In genomic region chr2:185424958-185425629, GRCh38 we compare ENCODE assay signal across 7 cellular contexts.
A peak's percentile ranks its signal among the peaks of the same experiment; 100 is the strongest.
DNase-seq lines count a peak whose midpoint lies in the region; FAIRE-seq and TF ChIP-seq lines count a peak whose summit lies in the region.
"Not testable (repeated sequence)": the region's sequence is repeated elsewhere in the genome, so short reads cannot be mapped to it uniquely, and the experiment has no call there.

No MANE protein-coding gene starts in this region.

- peak overlapping the region; percentile 79 for H3K9ac ChIP-seq in HUES6 (ENCODE audit: low read length)
- H3K9ac ChIP-seq in astrocyte (ENCODE audit: low read length): not testable (repeated sequence)

- 20 to 30% methylated on average over 4 to 12 of the region's 33 CpGs for WGBS in mesodermal cell (ENCODE audit: insufficient coverage in 2 of 2), 2 experiments

- H3K27ac ChIP-seq in HUES6 (ENCODE audit: low read depth, low read length): peak overlapping the region; percentile 72
- not testable (repeated sequence) for H3K27ac ChIP-seq in astrocyte (ENCODE audit: low read depth, low read length)
- peak overlapping the region; percentile 51 for H3K27ac ChIP-seq in mesodermal cell (ENCODE audit: low read depth, low read length, severe bottlenecking)

- H3K4me3 ChIP-seq in HUES6 (ENCODE audit: low read depth, low read length): peak overlapping the region; percentile 66
- H3K4me3 ChIP-seq in astrocyte (ENCODE audit: insufficient read depth, low read depth, low read length): not testable (repeated sequence)
- peak overlapping the region; percentile 45 for H3K4me3 ChIP-seq in mesodermal cell (ENCODE audit: extremely low read depth, insufficient read depth, low read length, poor library complexity, severe bottlenecking)

- not testable (repeated sequence) for H3K4me2 ChIP-seq in astrocyte (ENCODE audit: low read length)

- H2AFZ ChIP-seq in astrocyte (ENCODE audit: low read depth, low read length): not testable (repeated sequence)

- not testable (repeated sequence) for H3K9me3 Mint-ChIP-seq in astrocyte (ENCODE audit: unreplicated experiment); glutamatergic neuron (ENCODE audit: unreplicated experiment)

- not testable (repeated sequence) for H3K4me1 Mint-ChIP-seq in astrocyte (ENCODE audit: low read depth, unreplicated experiment); glutamatergic neuron (ENCODE audit: low read depth, unreplicated experiment)

- TF ChIP-seq POLR2A in Raji (IDR thresholded peaks at IDR 0.05; ENCODE audit: insufficient read depth, low read depth, low read length): 0 out of 2 replicates have a peak, but pooled peaks have one; percentile 20

- H3K79me2 ChIP-seq in astrocyte (ENCODE audit: insufficient read depth, low read length): not testable (repeated sequence)

- peak; percentile 45 for DNase-seq in activated CD8-positive, alpha-beta memory T cell treated with anti-CD3 and anti-CD28 coated beads, Interleukin-2, amount 50 U/mL, for 48 hours
- DNase-seq in astrocyte (ENCODE audit: low read depth): not testable (repeated sequence)
- DNase-seq in glutamatergic neuron: peak; percentile 77
- peak; percentile 1 for DNase-seq in stimulated activated CD4-positive, alpha-beta T cell treated with anti-CD3 and anti-CD28 coated beads, Interleukin-12 subunit alpha, Interleukin-12 subunit beta, amount 100 ng/mL, for 4 hours

- not testable (repeated sequence) for FAIRE-seq in astrocyte (lab: Jason Lieb, UNC)

- not testable (repeated sequence) for H3K4me1 ChIP-seq in HUES6 (ENCODE audit: control insufficient read depth, insufficient read depth, low read length); astrocyte (ENCODE audit: insufficient read depth, low read length); mesodermal cell (ENCODE audit: control insufficient read depth, insufficient read depth, low read length, poor library complexity, severe bottlenecking)

- not testable (repeated sequence) for H3K27me3 ChIP-seq in HUES6 (ENCODE audit: control insufficient read depth, insufficient read depth, low read length); astrocyte (ENCODE audit: insufficient read depth, low read length)

- not testable (repeated sequence) for H3K36me3 Mint-ChIP-seq in astrocyte (ENCODE audit: low read depth, unreplicated experiment); glutamatergic neuron (ENCODE audit: unreplicated experiment)

- not testable (repeated sequence) for H3K9me3 ChIP-seq in HUES6 (ENCODE audit: control insufficient read depth, insufficient read depth, low read depth, low read length); astrocyte (ENCODE audit: insufficient read depth, low read depth, low read length); mesodermal cell (ENCODE audit: control insufficient read depth, low read length)

- H3K36me3 ChIP-seq in HUES6 (ENCODE audit: control insufficient read depth, insufficient read depth, low read length); astrocyte (ENCODE audit: insufficient read depth, low read length); mesodermal cell (ENCODE audit: control insufficient read depth, insufficient read depth, low read length): not testable (repeated sequence)

- not testable (repeated sequence) for TF ChIP-seq CTCF in astrocyte (IDR thresholded peaks at IDR 0.05; ENCODE audit: insufficient read depth, low read depth, low read length); glutamatergic neuron (IDR thresholded peaks at IDR 0.05; ENCODE audit: partially characterized antibody, unreplicated experiment)

- H3K4me3 Mint-ChIP-seq in astrocyte (ENCODE audit: unreplicated experiment): peak overlapping the region; percentile 83
- H3K4me3 Mint-ChIP-seq in glutamatergic neuron (ENCODE audit: unreplicated experiment): peak overlapping the region; percentile 91

- not testable (repeated sequence) for H3K27me3 Mint-ChIP-seq in astrocyte (ENCODE audit: low read depth, unreplicated experiment); glutamatergic neuron (ENCODE audit: unreplicated experiment)

- H4K20me1 ChIP-seq in astrocyte (ENCODE audit: insufficient read depth, low read length): not testable (repeated sequence)

- H3K27ac Mint-ChIP-seq in astrocyte (ENCODE audit: unreplicated experiment): not testable (repeated sequence)
- peak overlapping the region; percentile 97 for H3K27ac Mint-ChIP-seq in glutamatergic neuron (ENCODE audit: unreplicated experiment)
